8 cellular contexts compared by ENCODE assay signal in genomic region chr4:3955361-3956164, GRCh38.
DNase-seq lines count a peak whose midpoint lies in the region; ATAC-seq and TF ChIP-seq lines count a peak whose summit lies in the region.
"Not testable (repeated sequence)": the region's sequence is repeated elsewhere in the genome, so short reads cannot be mapped to it uniquely, and the experiment has no call there.

No MANE protein-coding gene starts in this region.

- not testable (repeated sequence) for H3K36me3 Mint-ChIP-seq in activated CD4-positive, alpha-beta T cell treated with anti-CD3 and anti-CD28 coated beads for 36 hours (ENCODE audit: low read depth)

- not testable (repeated sequence) for TF ChIP-seq CTCF in choroid plexus epithelial cell (conservative IDR thresholded peaks at IDR 0.05; ENCODE audit: low read depth, low read length)

- peak overlapping the region; percentile 83 for H3K27ac Mint-ChIP-seq in activated CD4-positive, alpha-beta T cell treated with anti-CD3 and anti-CD28 coated beads for 36 hours

- DNase-seq in AG20443 (ENCODE audit: low spot score) (peak; percentile 90), NCI-H460 (ENCODE audit: extremely low read depth, low read depth) (peak; percentile 92), choroid plexus epithelial cell (ENCODE audit: low read depth) (peak; percentile 100), kidney glomerular epithelial cell (lab: John Stamatoyannopoulos, UW) (peak; percentile 97)
- peak; percentile 99 for DNase-seq in activated CD4-positive, alpha-beta T cell treated with anti-CD3 and anti-CD28 coated beads for 36 hours
- peak; percentile 97 to 99 for DNase-seq in stimulated activated CD4-positive, alpha-beta T cell treated with anti-CD3 and anti-CD28 coated beads, Interleukin-1b, Interleukin-23, amount 100 ng/mL, for 1 hour (ENCODE audit: low read depth in 2 of 2)

- H3K9me3 Mint-ChIP-seq in activated CD4-positive, alpha-beta T cell treated with anti-CD3 and anti-CD28 coated beads for 36 hours (ENCODE audit: low read depth) = not testable (repeated sequence)

- not testable (repeated sequence) for H3K27me3 Mint-ChIP-seq in activated CD4-positive, alpha-beta T cell treated with anti-CD3 and anti-CD28 coated beads for 36 hours

- peak; percentile 31 for TF ChIP-seq POLR2A in GM19099 (IDR thresholded peaks at IDR 0.05; ENCODE audit: extremely low read depth, insufficient read length, low read depth)

- H3K4me3 Mint-ChIP-seq in activated CD4-positive, alpha-beta T cell treated with anti-CD3 and anti-CD28 coated beads for 36 hours = peak overlapping the region; percentile 92

- CTCF ChIA-PET in activated CD4-positive, alpha-beta T cell treated with anti-CD3 and anti-CD28 coated beads for 36 hours (lab: Charles Lee) = not testable (repeated sequence)

- intact Hi-C loops in activated CD4-positive, alpha-beta T cell treated with anti-CD3 and anti-CD28 coated beads for 36 hours (cut with DNase I, micrococcal nuclease) = loop anchor here (1.0 to 10.0 kb wide), 8 partner anchors 293 to 1713 kb away; partner anchors contain the start of genes GRK4 (in 1 of the 2), HAUS3 (in 1 of the 2), LRPAP1 (in 1 of the 2) and LYAR (in 1 of the 2)

- peak; percentile 100 for ATAC-seq in HG03432 (IDR thresholded peaks at IDR 0.05; ENCODE audit: unreplicated experiment)
- peak; percentile 99 for ATAC-seq in activated CD4-positive, alpha-beta T cell treated with anti-CD3 and anti-CD28 coated beads for 36 hours

- H3K4me3 ChIP-seq in choroid plexus epithelial cell (ENCODE audit: low read depth, low read length) = peak overlapping the region; percentile 67

- POLR2A ChIA-PET in activated CD4-positive, alpha-beta T cell treated with anti-CD3 and anti-CD28 coated beads for 36 hours (lab: Charles Lee) = interaction anchor here (0.8 kb wide), 1 partner anchor 79 kb away, joined by 4 read pairs; no protein-coding TSS in a partner anchor

- peaks cover 16% of the 10 kb centered on the region for H3K4me1 Mint-ChIP-seq in activated CD4-positive, alpha-beta T cell treated with anti-CD3 and anti-CD28 coated beads for 36 hours

Comparison
In these comparisons a context has a peak if more than half of its experiments do, and no peak if none do; other contexts are left out.
1. Peak in every context shown above with its lines: DNase-seq, ATAC-seq and H3K4me3 ChIP-seq.